Comparison of ENCODE assay signal across 19 cellular contexts in the genomic region with DNA sequence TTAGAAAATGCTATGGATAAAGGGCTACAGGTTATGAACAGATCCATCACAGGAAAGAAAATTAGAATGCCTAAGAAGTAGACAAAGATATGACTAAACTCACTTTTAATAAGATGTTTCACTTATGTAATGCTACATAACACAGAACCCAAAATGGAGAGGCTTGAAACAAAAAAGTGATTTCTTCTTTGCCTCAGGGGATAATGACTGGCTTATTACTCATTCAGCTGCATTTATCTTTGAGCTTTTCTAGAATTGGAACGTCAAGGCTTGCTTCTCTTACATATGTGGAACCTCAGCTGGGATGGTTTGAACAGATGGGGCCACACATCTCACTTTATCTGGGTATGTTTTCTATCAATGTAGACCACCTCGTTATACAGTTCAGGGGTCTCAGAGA.
DNase-seq lines count a peak whose midpoint lies in the region; ATAC-seq, FAIRE-seq and TF ChIP-seq lines count a peak whose summit lies in the region.
"Had no signal": no experiment of that assay in that cellular context is flagged by ENCODE, and none has a peak within 500 bp of the region (broad histone marks: within the 10 kb centered on the region; RNA-seq: fewer than 3 reads in every experiment).

No MANE protein-coding gene starts in this region.

- ATAC-seq in HepG2, result no peak
- ATAC-seq: mucosa of descending colon; stimulated activated naive CD8-positive, alpha-beta T cell treated with anti-CD3 and anti-CD28 coated beads, Interleukin-15, amount 100 ng/mL, for 72 hours had no signal

- H3K9me3 ChIP-seq in SK-N-MC (ENCODE audit: low read depth, low read length), result no peaks in the 10 kb centered on the region
- H3K9me3 ChIP-seq in fibroblast of lung (ENCODE audit: control insufficient read depth, insufficient read depth, low read depth, low read length), result no peaks in the 10 kb centered on the region
- no peaks in the 10 kb centered on the region for H3K9me3 ChIP-seq in smooth muscle cell (replicated peaks; ENCODE audit: low read depth)
- no peaks in the 10 kb centered on the region for H3K9me3 ChIP-seq in HepG2 (ENCODE audit: low read length)
- H3K9me3 ChIP-seq: mucosa of descending colon had no signal

- H3K36me3 Mint-ChIP-seq in activated CD4-positive, alpha-beta T cell treated with anti-CD3 and anti-CD28 coated beads, Interleukin-2, amount 10 ng/mL, durations not matched to agents 24 days and 14 days (ENCODE audit: low read depth), result no peaks in the 10 kb centered on the region
- H3K36me3 Mint-ChIP-seq: activated naive CD4-positive, alpha-beta T cell treated with anti-CD3 and anti-CD28 coated beads, Interleukin-2, amount 10 ng/mL, durations not matched to agents 7 days and 5 days; CD8-positive, alpha-beta memory T cell had no signal

- H3K4me3 ChIP-seq in SK-N-MC (no peak overlapping the region), fibroblast of lung (replicated peaks in 1 of 4; ENCODE audit: control extremely low read depth in 1 of 4, insufficient read depth in 1 of 4, low read depth in 3 of 4, low read length in 4 of 4) (no peak overlapping the region), smooth muscle cell (no peak overlapping the region), HepG2 (replicated peaks in 1 of 3; ENCODE audit: insufficient read depth in 1 of 3, low read depth in 2 of 3, low read length in 3 of 3) (no peak overlapping the region)
- H3K4me3 ChIP-seq: mucosa of descending colon had no signal

- DNase-seq in GM04503 (ENCODE audit: low read depth) (peak; percentile 55), SK-N-MC (ENCODE audit: low read depth, low spot score) (peak; percentile 59), fibroblast of lung (ENCODE audit: low read depth in 2 of 2) (peak; percentile 1 to 72), smooth muscle cell (lab: John Stamatoyannopoulos, UW; ENCODE audit: unreplicated experiment) (no peak), C1 segment of cervical spinal cord (lab: John Stamatoyannopoulos, UW) (no peak), HepG2 (ENCODE audit: low spot score) (no peak)
- DNase-seq in activated CD4-positive, alpha-beta T cell treated with anti-CD3 and anti-CD28 coated beads, Interleukin-2, amount 10 ng/mL, durations not matched to agents 24 days and 14 days, result no peak
- DNase-seq: activated CD4-positive, CD25-positive, alpha-beta regulatory T cell; activated CD8-positive, alpha-beta memory T cell treated with anti-CD3 and anti-CD28 coated beads, Interleukin-2, amount 50 U/mL, for 48 hours; activated naive CD4-positive, alpha-beta T cell treated with anti-CD3 and anti-CD28 coated beads, Interleukin-2, amount 10 ng/mL, durations not matched to agents 7 days and 5 days; CD8-positive, alpha-beta memory T cell; mucosa of descending colon; NCI-H2081; stimulated activated CD4-positive, alpha-beta T cell treated with anti-CD3 and anti-CD28 coated beads, Interleukin-12 subunit alpha, Interleukin-12 subunit beta, amount 100 ng/mL, for 4 hours; stimulated activated naive CD8-positive, alpha-beta T cell treated with anti-CD3 and anti-CD28 coated beads, Interleukin-15, amount 100 ng/mL, for 72 hours had no signal

- intact Hi-C loops in activated CD4-positive, alpha-beta T cell treated with anti-CD3 and anti-CD28 coated beads, Interleukin-2, amount 10 ng/mL, durations not matched to agents 24 days and 14 days (cut with micrococcal nuclease), result no loop called here
- intact Hi-C loops in HepG2 (cut with micrococcal nuclease; ENCODE audit: unreplicated experiment), result no loop called here

- H3K4me1 ChIP-seq in fibroblast of lung (ENCODE audit: control insufficient read depth, extremely low read depth, insufficient read depth, low read length) (no peaks in the 10 kb centered on the region), smooth muscle cell (ENCODE audit: low read depth) (peaks cover 6% of the 10 kb centered on the region), HepG2 (ENCODE audit: insufficient read depth, low read length) (no peaks in the 10 kb centered on the region)

- H4K20me1 ChIP-seq in fibroblast of lung (ENCODE audit: control insufficient read depth, extremely low read depth, insufficient read depth, low read length) (no peaks in the 10 kb centered on the region), smooth muscle cell (ENCODE audit: low read depth) (no peaks in the 10 kb centered on the region), HepG2 (ENCODE audit: insufficient read depth, low read length) (no peaks in the 10 kb centered on the region)

- H3K9me3 Mint-ChIP-seq in activated CD4-positive, alpha-beta T cell treated with anti-CD3 and anti-CD28 coated beads, Interleukin-2, amount 10 ng/mL, durations not matched to agents 24 days and 14 days, result no peaks in the 10 kb centered on the region
- H3K9me3 Mint-ChIP-seq: activated naive CD4-positive, alpha-beta T cell treated with anti-CD3 and anti-CD28 coated beads, Interleukin-2, amount 10 ng/mL, durations not matched to agents 7 days and 5 days; T-helper 1 cell treated with Interleukin-12 subunit alpha and Interleukin-12 subunit beta and Interleukin-4 antibody, amounts not matched to agents 30 μg/mL and 1 μg/mL, for 36 hours had no signal

- no peak overlapping the region for H3K27ac ChIP-seq in SK-N-MC
- no peak overlapping the region for H3K27ac ChIP-seq in fibroblast of lung (ENCODE audit: insufficient read depth, low read length)
- H3K27ac ChIP-seq in smooth muscle cell (ENCODE audit: low read depth), result peak overlapping the region; percentile 57
- no peak overlapping the region for H3K27ac ChIP-seq in HepG2 (ENCODE audit: extremely low read length, insufficient read depth, low read length)

- POLR2A ChIA-PET in HepG2 (lab: Yijun Ruan, JAX), result no interaction called here

- no peaks in the 10 kb centered on the region for H3K27me3 ChIP-seq in fibroblast of lung (ENCODE audit: control insufficient read depth, insufficient read depth, low read length)
- no peaks in the 10 kb centered on the region for H3K27me3 ChIP-seq in smooth muscle cell (ENCODE audit: low read depth)
- no peaks in the 10 kb centered on the region for H3K27me3 ChIP-seq in HepG2 (ENCODE audit: control insufficient read depth in 1 of 2, insufficient read depth in 2 of 2, low read length in 2 of 2)

- no peak for TF ChIP-seq POLR2A in HepG2 (IDR thresholded peaks at IDR 0.05; ENCODE audit: insufficient read depth in 1 of 2, low read depth in 2 of 2, low read length in 2 of 2)

- peaks cover 8% of the 10 kb centered on the region for H3F3A ChIP-seq in smooth muscle cell (ENCODE audit: low read depth)

- TF ChIP-seq CTCF in fibroblast of lung (conservative IDR thresholded peaks at IDR 0.05 in 1 of 2, IDR thresholded peaks at IDR 0.05 in 1 of 2; ENCODE audit: low read depth in 1 of 2, low read length in 2 of 2), result no peak
- no peak for TF ChIP-seq CTCF in smooth muscle cell (IDR thresholded peaks at IDR 0.05; ENCODE audit: borderline replicate concordance, insufficient read depth, poor library complexity, severe bottlenecking)
- no peak for TF ChIP-seq CTCF in HepG2 (CRISPR knock-in tag; IDR thresholded peaks at IDR 0.05)

- H3K4me1 Mint-ChIP-seq in activated CD4-positive, alpha-beta T cell treated with anti-CD3 and anti-CD28 coated beads, Interleukin-2, amount 10 ng/mL, durations not matched to agents 24 days and 14 days, result no peaks in the 10 kb centered on the region
- H3K4me1 Mint-ChIP-seq: activated naive CD4-positive, alpha-beta T cell treated with anti-CD3 and anti-CD28 coated beads, Interleukin-2, amount 10 ng/mL, durations not matched to agents 7 days and 5 days; CD8-positive, alpha-beta memory T cell; central memory CD8-positive, alpha-beta T cell; stimulated activated naive CD8-positive, alpha-beta T cell treated with anti-CD3 and anti-CD28 coated beads, Interleukin-15, amount 100 ng/mL, for 72 hours had no signal

- 33% methylated on average over 2 of the region's 2 CpGs for WGBS in smooth muscle cell (ENCODE audit: low lambda C conversion rate)
- 0% methylated on average over 2 of the region's 2 CpGs for WGBS in HepG2 (ENCODE audit: low lambda C conversion rate)

- no peak for FAIRE-seq in HepG2 (lab: Jason Lieb, UNC)
- FAIRE-seq: G401.6, urothelium cell line had no signal

- no peak overlapping the region for H3K4me3 Mint-ChIP-seq in activated CD4-positive, alpha-beta T cell treated with anti-CD3 and anti-CD28 coated beads, Interleukin-2, amount 10 ng/mL, durations not matched to agents 24 days and 14 days
- H3K4me3 Mint-ChIP-seq: activated naive CD4-positive, alpha-beta T cell treated with anti-CD3 and anti-CD28 coated beads, Interleukin-2, amount 10 ng/mL, durations not matched to agents 7 days and 5 days; CD8-positive, alpha-beta memory T cell; central memory CD8-positive, alpha-beta T cell; stimulated activated naive CD8-positive, alpha-beta T cell treated with anti-CD3 and anti-CD28 coated beads, Interleukin-15, amount 100 ng/mL, for 72 hours; T-helper 1 cell treated with Interleukin-12 subunit alpha and Interleukin-12 subunit beta and Interleukin-4 antibody, amounts not matched to agents 30 μg/mL and 1 μg/mL, for 36 hours had no signal

- no TSS peak for BruUV-seq in HepG2 (replicated peaks; lab: Mats Ljungman, UMichigan)

- no peak for TF ChIP-seq RAD21 in HepG2 (CRISPR knock-in tag; IDR thresholded peaks at IDR 0.05)

- TF ChIP-seq EP300 in HepG2 (IDR thresholded peaks at IDR 0.05; ENCODE audit: low read depth in 2 of 2, low read length in 2 of 2) (no peak), HepG2 (CRISPR knock-in tag; IDR thresholded peaks at IDR 0.05; ENCODE audit: borderline replicate concordance) (no peak)

- in situ Hi-C loops in HepG2 (cut with HindIII; ENCODE audit: extremely low pct_ligation_motif_present, low pct_unique_long_range_greater_than_20kb), result no loop called here

- H2AFZ ChIP-seq in fibroblast of lung (ENCODE audit: low read length) (no peak overlapping the region), smooth muscle cell (ENCODE audit: low read depth) (no peak overlapping the region), HepG2 (ENCODE audit: low read length) (no peak overlapping the region)

- H3K27ac Mint-ChIP-seq in activated CD4-positive, alpha-beta T cell treated with anti-CD3 and anti-CD28 coated beads, Interleukin-2, amount 10 ng/mL, durations not matched to agents 24 days and 14 days, result no peak overlapping the region
- H3K27ac Mint-ChIP-seq: activated naive CD4-positive, alpha-beta T cell treated with anti-CD3 and anti-CD28 coated beads, Interleukin-2, amount 10 ng/mL, durations not matched to agents 7 days and 5 days; CD8-positive, alpha-beta memory T cell; stimulated activated naive CD8-positive, alpha-beta T cell treated with anti-CD3 and anti-CD28 coated beads, Interleukin-15, amount 100 ng/mL, for 72 hours; T-helper 1 cell treated with Interleukin-12 subunit alpha and Interleukin-12 subunit beta and Interleukin-4 antibody, amounts not matched to agents 30 μg/mL and 1 μg/mL, for 36 hours had no signal

- H3K4me2 ChIP-seq in fibroblast of lung (ENCODE audit: extremely low read depth, insufficient read depth, low read length) (no peak overlapping the region), smooth muscle cell (peak overlapping the region; percentile 33), HepG2 (ENCODE audit: low read depth, low read length) (no peak overlapping the region)

- H3K9ac ChIP-seq in SK-N-MC (ENCODE audit: insufficient read length) (no peak overlapping the region), fibroblast of lung (ENCODE audit: insufficient read depth, low read length) (no peak overlapping the region), smooth muscle cell (ENCODE audit: low read depth) (no peak overlapping the region), HepG2 (ENCODE audit: insufficient read depth, low read depth, low read length) (no peak overlapping the region)

- CTCF ChIA-PET in HepG2 (lab: Yijun Ruan, JAX; ENCODE audit: low intra/inter-chr PET ratio, low total read pairs), result no interaction called here

- H3K27me3 Mint-ChIP-seq in activated CD4-positive, alpha-beta T cell treated with anti-CD3 and anti-CD28 coated beads, Interleukin-2, amount 10 ng/mL, durations not matched to agents 24 days and 14 days, result no peaks in the 10 kb centered on the region
- H3K27me3 Mint-ChIP-seq: activated naive CD4-positive, alpha-beta T cell treated with anti-CD3 and anti-CD28 coated beads, Interleukin-2, amount 10 ng/mL, durations not matched to agents 7 days and 5 days; CD8-positive, alpha-beta memory T cell; central memory CD8-positive, alpha-beta T cell; stimulated activated naive CD8-positive, alpha-beta T cell treated with anti-CD3 and anti-CD28 coated beads, Interleukin-15, amount 100 ng/mL, for 72 hours had no signal

- H3K79me2 ChIP-seq in fibroblast of lung (ENCODE audit: control insufficient read depth, insufficient read depth, low read length), result no peaks in the 10 kb centered on the region
- H3K79me2 ChIP-seq in smooth muscle cell (ENCODE audit: low read depth), result no peaks in the 10 kb centered on the region
- no peaks in the 10 kb centered on the region for H3K79me2 ChIP-seq in HepG2 (ENCODE audit: insufficient read depth, low read length)

- H3K36me3 ChIP-seq in SK-N-MC (ENCODE audit: insufficient read depth, low read length) (no peaks in the 10 kb centered on the region), fibroblast of lung (ENCODE audit: control insufficient read depth, insufficient read depth, low read length) (no peaks in the 10 kb centered on the region), smooth muscle cell (ENCODE audit: low read depth) (no peaks in the 10 kb centered on the region), HepG2 (replicated peaks in 1 of 2; ENCODE audit: control insufficient read depth in 1 of 2, insufficient read depth in 2 of 2, low read length in 2 of 2) (no peaks in the 10 kb centered on the region)

Comparison
In these comparisons a context has a peak if more than half of its experiments do, and no peak if none do; other contexts are left out.
1. DNase-seq: peak in GM04503 (single experiment), SK-N-MC (single experiment) and fibroblast of lung (2 of 2); none in smooth muscle cell (single experiment), C1 segment of cervical spinal cord (0 of 14), activated CD4-positive, alpha-beta T cell treated with anti-CD3 and anti-CD28 coated beads, Interleukin-2, amount 10 ng/mL, durations not matched to agents 24 days and 14 days (single experiment) and HepG2 (single experiment).